In genomic region chr2:169727065-169727464, GRCh38 we compare ENCODE assay signal across 2 cellular contexts.
TF ChIP-seq lines count a peak whose summit lies in the region.

No MANE protein-coding gene starts in this region.

TF ChIP-seq in HepG2, 621 proteins besides CTCF, POLR2A, EP300 and RAD21:
- TF ChIP-seq, protein P1, sequence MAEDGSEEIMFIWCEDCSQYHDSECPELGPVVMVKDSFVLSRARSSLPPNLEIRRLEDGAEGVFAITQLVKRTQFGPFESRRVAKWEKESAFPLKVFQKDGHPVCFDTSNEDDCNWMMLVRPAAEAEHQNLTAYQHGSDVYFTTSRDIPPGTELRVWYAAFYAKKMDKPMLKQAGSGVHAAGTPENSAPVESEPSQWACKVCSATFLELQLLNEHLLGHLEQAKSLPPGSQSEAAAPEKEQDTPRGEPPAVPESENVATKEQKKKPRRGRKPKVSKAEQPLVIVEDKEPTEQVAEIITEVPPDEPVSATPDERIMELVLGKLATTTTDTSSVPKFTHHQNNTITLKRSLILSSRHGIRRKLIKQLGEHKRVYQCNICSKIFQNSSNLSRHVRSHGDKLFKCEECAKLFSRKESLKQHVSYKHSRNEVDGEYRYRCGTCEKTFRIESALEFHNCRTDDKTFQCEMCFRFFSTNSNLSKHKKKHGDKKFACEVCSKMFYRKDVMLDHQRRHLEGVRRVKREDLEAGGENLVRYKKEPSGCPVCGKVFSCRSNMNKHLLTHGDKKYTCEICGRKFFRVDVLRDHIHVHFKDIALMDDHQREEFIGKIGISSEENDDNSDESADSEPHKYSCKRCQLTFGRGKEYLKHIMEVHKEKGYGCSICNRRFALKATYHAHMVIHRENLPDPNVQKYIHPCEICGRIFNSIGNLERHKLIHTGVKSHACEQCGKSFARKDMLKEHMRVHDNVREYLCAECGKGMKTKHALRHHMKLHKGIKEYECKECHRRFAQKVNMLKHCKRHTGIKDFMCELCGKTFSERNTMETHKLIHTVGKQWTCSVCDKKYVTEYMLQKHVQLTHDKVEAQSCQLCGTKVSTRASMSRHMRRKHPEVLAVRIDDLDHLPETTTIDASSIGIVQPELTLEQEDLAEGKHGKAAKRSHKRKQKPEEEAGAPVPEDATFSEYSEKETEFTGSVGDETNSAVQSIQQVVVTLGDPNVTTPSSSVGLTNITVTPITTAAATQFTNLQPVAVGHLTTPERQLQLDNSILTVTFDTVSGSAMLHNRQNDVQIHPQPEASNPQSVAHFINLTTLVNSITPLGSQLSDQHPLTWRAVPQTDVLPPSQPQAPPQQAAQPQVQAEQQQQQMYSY (CRISPR knock-in tag; IDR thresholded peaks at IDR 0.05): peak; percentile 55; the same call in 1 of the 2 replicates
- TF ChIP-seq, protein P2, sequence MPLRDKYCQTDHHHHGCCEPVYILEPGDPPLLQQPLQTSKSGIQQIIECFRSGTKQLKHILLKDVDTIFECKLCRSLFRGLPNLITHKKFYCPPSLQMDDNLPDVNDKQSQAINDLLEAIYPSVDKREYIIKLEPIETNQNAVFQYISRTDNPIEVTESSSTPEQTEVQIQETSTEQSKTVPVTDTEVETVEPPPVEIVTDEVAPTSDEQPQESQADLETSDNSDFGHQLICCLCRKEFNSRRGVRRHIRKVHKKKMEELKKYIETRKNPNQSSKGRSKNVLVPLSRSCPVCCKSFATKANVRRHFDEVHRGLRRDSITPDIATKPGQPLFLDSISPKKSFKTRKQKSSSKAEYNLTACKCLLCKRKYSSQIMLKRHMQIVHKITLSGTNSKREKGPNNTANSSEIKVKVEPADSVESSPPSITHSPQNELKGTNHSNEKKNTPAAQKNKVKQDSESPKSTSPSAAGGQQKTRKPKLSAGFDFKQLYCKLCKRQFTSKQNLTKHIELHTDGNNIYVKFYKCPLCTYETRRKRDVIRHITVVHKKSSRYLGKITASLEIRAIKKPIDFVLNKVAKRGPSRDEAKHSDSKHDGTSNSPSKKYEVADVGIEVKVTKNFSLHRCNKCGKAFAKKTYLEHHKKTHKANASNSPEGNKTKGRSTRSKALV (CRISPR knock-in tag; IDR thresholded peaks at IDR 0.05): no peak

TF ChIP-seq in HEK293T, 16 proteins besides CTCF, POLR2A, EP300 and RAD21:
- TF ChIP-seq SP1 (IDR thresholded peaks at IDR 0.05) (no peak), FOXK2 (IDR thresholded peaks at IDR 0.05) (no peak), BHLHE40 (IDR thresholded peaks at IDR 0.05; ENCODE audit: borderline replicate concordance) (no peak), ELF4 (IDR thresholded peaks at IDR 0.05) (no peak), LEF1 (IDR thresholded peaks at IDR 0.05; ENCODE audit: borderline replicate concordance) (no peak), NFRKB (IDR thresholded peaks at IDR 0.05) (no peak), FOXM1 (IDR thresholded peaks at IDR 0.05; ENCODE audit: borderline replicate concordance) (no peak), CTBP1 (IDR thresholded peaks at IDR 0.05; ENCODE audit: borderline replicate concordance) (no peak), ARNT (IDR thresholded peaks at IDR 0.05) (no peak), FOXA1 (IDR thresholded peaks at IDR 0.05) (no peak), HDGF (IDR thresholded peaks at IDR 0.05; ENCODE audit: borderline replicate concordance) (no peak), L3MBTL2 (conservative IDR thresholded peaks at IDR 0.05) (no peak), PKNOX1 (IDR thresholded peaks at IDR 0.05) (no peak), ZNF384 (IDR thresholded peaks at IDR 0.05) (no peak), SUZ12 (IDR thresholded peaks at IDR 0.05) (no peak), TARDBP (IDR thresholded peaks at IDR 0.05) (no peak)
TF ChIP-seq in HEK293T: peak in this region for 0.
